In genomic region chrX:29471829-29472228, GRCh38 we compare ENCODE assay signal across 16 cellular contexts.
"Had no signal": no experiment of that assay in that cellular context is flagged by ENCODE, and none has a peak within 500 bp of the region (broad histone marks: within the 10 kb centered on the region; RNA-seq: fewer than 3 reads in every experiment).

No MANE protein-coding gene starts in this region.

- DNase-seq: activated CD4-positive, alpha-beta T cell treated with anti-CD3 and anti-CD28 coated beads, Interleukin-2, amount 50 U/mL, for 48 hours; activated CD8-positive, alpha-beta memory T cell treated with anti-CD3 and anti-CD28 coated beads, Interleukin-2, amount 10 ng/mL, durations not matched to agents 7 days and 5 days; activated naive CD4-positive, alpha-beta T cell; body of pancreas; caudate nucleus; dorsolateral prefrontal cortex; endodermal cell; foreskin fibroblast; left ventricle myocardium superior; nephron progenitor cell; occipital lobe; retina; spleen; stimulated activated CD4-positive, alpha-beta T cell treated with anti-CD3 and anti-CD28 coated beads, Interleukin-4, amount 100 ng/mL, for 4 hours; upper lobe of right lung had no signal

- ATAC-seq: activated CD8-positive, alpha-beta memory T cell treated with anti-CD3 and anti-CD28 coated beads, Interleukin-2, amount 10 ng/mL, durations not matched to agents 7 days and 5 days; body of pancreas; left ventricle myocardium superior; stimulated activated memory B cell treated with anti-CD40 and anti-IgM and Interleukin-4, amounts not matched to agents 10 μg/mL and 1 μg/mL and 100 μg/mL, for 72 hours; upper lobe of right lung had no signal
